Comparison of ENCODE assay signal across 11 cellular contexts in genomic region chr13:30145709-30146367, GRCh38.
DNase-seq lines count a peak whose midpoint lies in the region; ATAC-seq and TF ChIP-seq lines count a peak whose summit lies in the region.
"Had no signal": no experiment of that assay in that cellular context is flagged by ENCODE, and none has a peak within 500 bp of the region (broad histone marks: within the 10 kb centered on the region; RNA-seq: fewer than 3 reads in every experiment).

No MANE protein-coding gene starts in this region.

- H3K4me2 ChIP-seq in GM23338: no peak overlapping the region

- no peak for TF ChIP-seq CTCF in GM23338 (conservative IDR thresholded peaks at IDR 0.05; ENCODE audit: low read depth in 2 of 2)

- H2AFZ ChIP-seq in GM23338: no peak overlapping the region
- H2AFZ ChIP-seq: GM23248 had no signal

- H4K20me1 ChIP-seq in GM23338 (replicated peaks; ENCODE audit: insufficient read depth): no peaks in the 10 kb centered on the region

- no peaks in the 10 kb centered on the region for H3K36me3 ChIP-seq in KOPT-K1 (ENCODE audit: insufficient read depth, low read length)
- no peaks in the 10 kb centered on the region for H3K36me3 ChIP-seq in effector memory CD4-positive, alpha-beta T cell (ENCODE audit: control insufficient read depth, insufficient read depth, low read length)
- H3K36me3 ChIP-seq in GM23338 (ENCODE audit: insufficient read depth): no peaks in the 10 kb centered on the region
- H3K36me3 ChIP-seq: heart right ventricle had no signal

- H3K9me2 ChIP-seq in GM23338 (ENCODE audit: insufficient read depth): no peaks in the 10 kb centered on the region; the same call in 1 of the 2 replicates

- peaks cover 97% of the 10 kb centered on the region for H3K4me1 Mint-ChIP-seq in stimulated activated effector memory CD8-positive, alpha-beta T cell treated with anti-CD3 and anti-CD28 coated beads, Interleukin-12 subunit alpha, Interleukin-12 subunit beta, amount 100 ng/mL, for 72 hours
- H3K4me1 Mint-ChIP-seq in GM23338: no peaks in the 10 kb centered on the region

- H3K4me3 ChIP-seq in effector memory CD4-positive, alpha-beta T cell (ENCODE audit: insufficient read depth, low read depth, low read length, poor library complexity, severe bottlenecking): no peak overlapping the region
- no peak overlapping the region for H3K4me3 ChIP-seq in GM23338
- H3K4me3 ChIP-seq: GM23248, heart right ventricle had no signal

- peaks cover 5% of the 10 kb centered on the region for H3K27me3 Mint-ChIP-seq in GM23338 (ENCODE audit: insufficient read depth, low read depth, poor library complexity)

- H3K79me2 ChIP-seq in GM23338 (replicated peaks; ENCODE audit: insufficient read depth): no peaks in the 10 kb centered on the region

- H3F3A ChIP-seq in GM23338 (replicated peaks; ENCODE audit: low read depth): no peaks in the 10 kb centered on the region

- H3K36me3 Mint-ChIP-seq in stimulated activated effector memory CD8-positive, alpha-beta T cell treated with anti-CD3 and anti-CD28 coated beads, Interleukin-12 subunit alpha, Interleukin-12 subunit beta, amount 100 ng/mL, for 72 hours: peaks cover 9% of the 10 kb centered on the region
- H3K36me3 Mint-ChIP-seq in GM23338 (ENCODE audit: low read depth): peaks cover 5% of the 10 kb centered on the region; the same call in 1 of the 3 replicates

- H3K9me3 Mint-ChIP-seq in stimulated activated effector memory CD8-positive, alpha-beta T cell treated with anti-CD3 and anti-CD28 coated beads, Interleukin-12 subunit alpha, Interleukin-12 subunit beta, amount 100 ng/mL, for 72 hours: peaks cover 6% of the 10 kb centered on the region
- H3K9me3 Mint-ChIP-seq in GM23338: peaks cover 5% of the 10 kb centered on the region

- peak; percentile 67 for DNase-seq in activated effector memory CD4-positive, alpha-beta T cell treated with anti-CD3 and anti-CD28 coated beads, Interleukin-2, amount 50 U/mL, for 16 hours
- no peak for DNase-seq in activated effector memory CD4-positive, alpha-beta T cell treated with Interleukin-2 at 50 U/mL for 16 hours
- DNase-seq in stimulated activated effector memory CD8-positive, alpha-beta T cell treated with anti-CD3 and anti-CD28 coated beads, Interleukin-12 subunit alpha, Interleukin-12 subunit beta, amount 100 ng/mL, for 72 hours (ENCODE audit: low spot score in 2 of 2): peak; percentile 24 to 81
- DNase-seq in effector memory CD4-positive, alpha-beta T cell: no peak
- no peak for DNase-seq in GM23338 (ENCODE audit: low spot score)
- DNase-seq in effector CD4-positive, alpha-beta T cell: no peak
- DNase-seq: GM23248, heart right ventricle, NCI-H1694 treated with DMSO at 0.1 percent for 48 hours had no signal

- H3K27me3 ChIP-seq in effector memory CD4-positive, alpha-beta T cell (replicated peaks; ENCODE audit: control insufficient read depth, insufficient read depth, low read length, poor library complexity, severe bottlenecking): no peaks in the 10 kb centered on the region
- no peaks in the 10 kb centered on the region for H3K27me3 ChIP-seq in GM23338 (ENCODE audit: insufficient read depth)
- H3K27me3 ChIP-seq: heart right ventricle had no signal

- H3K27ac ChIP-seq in KOPT-K1 (ENCODE audit: low read depth, low read length, poor library complexity, severe bottlenecking) (peak overlapping the region; percentile 95), GM23338 (ENCODE audit: low read depth) (no peak overlapping the region)
- H3K27ac ChIP-seq in effector memory CD4-positive, alpha-beta T cell (ENCODE audit: insufficient read depth, low read length, poor library complexity, severe bottlenecking): no peak overlapping the region
- H3K27ac ChIP-seq: GM23248 had no signal

- peaks cover 10% of the 10 kb centered on the region for H3K9me3 ChIP-seq in KOPT-K1 (ENCODE audit: insufficient read depth, low read length, poor library complexity, severe bottlenecking)
- H3K9me3 ChIP-seq in effector memory CD4-positive, alpha-beta T cell (ENCODE audit: control insufficient read depth, low read length): no peaks in the 10 kb centered on the region
- H3K9me3 ChIP-seq: heart right ventricle had no signal

- peak overlapping the region; percentile 53 for H3K4me3 Mint-ChIP-seq in stimulated activated effector memory CD8-positive, alpha-beta T cell treated with anti-CD3 and anti-CD28 coated beads, Interleukin-12 subunit alpha, Interleukin-12 subunit beta, amount 100 ng/mL, for 72 hours
- H3K4me3 Mint-ChIP-seq in GM23338: no peak overlapping the region

- ATAC-seq in GM21825 (IDR thresholded peaks at IDR 0.05; ENCODE audit: unreplicated experiment) (peak; percentile 53), GM23338 (no peak)
- peak; percentile 88 for ATAC-seq in stimulated activated effector memory CD8-positive, alpha-beta T cell treated with anti-CD3 and anti-CD28 coated beads, Interleukin-12 subunit alpha, Interleukin-12 subunit beta, amount 100 ng/mL, for 72 hours
- ATAC-seq: heart right ventricle had no signal

- H3K27ac Mint-ChIP-seq in stimulated activated effector memory CD8-positive, alpha-beta T cell treated with anti-CD3 and anti-CD28 coated beads, Interleukin-12 subunit alpha, Interleukin-12 subunit beta, amount 100 ng/mL, for 72 hours: peak overlapping the region; percentile 97
- no peak overlapping the region for H3K27ac Mint-ChIP-seq in GM23338

- H3K4me1 ChIP-seq in effector memory CD4-positive, alpha-beta T cell (ENCODE audit: control insufficient read depth, insufficient read depth, low read length, poor library complexity, severe bottlenecking): peaks cover 81% of the 10 kb centered on the region
- H3K4me1 ChIP-seq in GM23338 (ENCODE audit: insufficient read depth): no peaks in the 10 kb centered on the region

TF ChIP-seq in GM23338, 12 proteins besides CTCF, POLR2A, EP300 and RAD21 (continues in another document):
- TF ChIP-seq REST (IDR thresholded peaks at IDR 0.05; ENCODE audit: unreplicated experiment) (no peak), ZNF331 (CRISPR knock-in tag; IDR thresholded peaks at IDR 0.05; ENCODE audit: low read depth) (no peak), ETS1 (IDR thresholded peaks at IDR 0.05) (no peak), STAT1 (IDR thresholded peaks at IDR 0.05; ENCODE audit: unreplicated experiment) (no peak), JUNB (IDR thresholded peaks at IDR 0.05; ENCODE audit: unreplicated experiment) (no peak), EZH2phosphoT487 (IDR thresholded peaks at IDR 0.05; ENCODE audit: unreplicated experiment) (no peak), NANOG (IDR thresholded peaks at IDR 0.05; ENCODE audit: borderline replicate concordance) (no peak), EZH2 (IDR thresholded peaks at IDR 0.05; ENCODE audit: low read depth, unreplicated experiment) (no peak), POLR2AphosphoS5 (IDR thresholded peaks at IDR 0.05; ENCODE audit: low read depth) (no peak), ZNF114 (CRISPR knock-in tag; IDR thresholded peaks at IDR 0.05) (no peak), CREB1 (CRISPR knock-in tag; IDR thresholded peaks at IDR 0.05; ENCODE audit: low read depth) (no peak)

Comparison
In these comparisons a context has a peak if more than half of its experiments do, and no peak if none do; other contexts are left out.
1. DNase-seq: peak in activated effector memory CD4-positive, alpha-beta T cell treated with anti-CD3 and anti-CD28 coated beads, Interleukin-2, amount 50 U/mL, for 16 hours (single experiment) and stimulated activated effector memory CD8-positive, alpha-beta T cell treated with anti-CD3 and anti-CD28 coated beads, Interleukin-12 subunit alpha, Interleukin-12 subunit beta, amount 100 ng/mL, for 72 hours (2 of 2); none in activated effector memory CD4-positive, alpha-beta T cell treated with Interleukin-2 at 50 U/mL for 16 hours (single experiment), effector memory CD4-positive, alpha-beta T cell (0 of 3), GM23338 (single experiment) and effector CD4-positive, alpha-beta T cell (single experiment).